Comparison of ENCODE assay signal across 8 cellular contexts in the genomic region with DNA sequence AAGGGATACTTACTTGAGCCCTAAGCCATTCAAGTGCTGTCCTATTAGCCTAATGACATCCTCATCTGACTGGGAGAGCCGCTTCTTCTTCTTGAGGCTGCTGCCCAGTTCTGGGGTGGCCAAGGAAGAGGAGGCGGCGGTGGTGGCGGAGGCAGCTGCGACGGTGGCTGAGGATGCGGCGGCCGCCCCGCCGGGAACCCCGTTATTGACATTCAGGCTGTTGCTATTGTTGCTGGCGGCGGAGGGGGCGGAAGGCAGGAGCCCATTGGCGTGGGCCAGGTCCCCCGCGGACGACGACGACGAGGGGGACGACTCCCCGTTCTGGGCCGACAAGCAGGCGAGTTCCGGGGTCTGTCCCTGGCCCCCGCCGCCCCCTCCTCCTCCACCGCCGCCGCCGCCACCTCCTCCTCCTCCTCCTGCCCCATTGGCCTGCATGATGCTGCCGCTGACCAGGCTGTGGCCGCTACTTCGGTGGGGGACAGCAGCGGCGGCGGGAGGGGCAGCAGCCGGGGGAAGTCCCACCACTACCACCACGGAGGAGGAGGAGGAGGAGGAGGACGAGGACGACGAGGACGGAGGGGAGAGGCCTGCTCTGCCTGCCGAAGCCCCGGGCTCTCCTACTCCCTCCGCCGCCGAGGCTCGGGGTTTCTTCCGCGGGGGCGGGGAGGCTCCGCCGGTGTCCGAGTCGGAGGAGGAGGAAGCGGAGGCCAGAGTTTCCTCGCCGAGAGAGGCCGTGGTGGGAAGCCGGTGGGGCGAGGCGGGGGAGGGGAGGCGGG. TPM values are rescaled to one million over a fixed set of nuclear protein-coding genes. Genes with fewer than 3 reads are reported as not detected.
DNase-seq lines count a peak whose midpoint lies in the region; ATAC-seq and TF ChIP-seq lines count a peak whose summit lies in the region.

No MANE protein-coding gene starts in this region.

- H3K36me3 ChIP-seq in PC-9 (ENCODE audit: low read depth), result peaks cover 37% of the 10 kb centered on the region

- H3K4me3 ChIP-seq in PC-9, result peak overlapping the region; percentile 87

- H2AFZ ChIP-seq in PC-9, result no peak overlapping the region

- peaks cover 29% of the 10 kb centered on the region for H4K20me1 ChIP-seq in PC-9 (ENCODE audit: insufficient read depth)

- H3K79me2 ChIP-seq in PC-9 (ENCODE audit: low read depth), result peaks cover 87% of the 10 kb centered on the region

- intact Hi-C loops in PC-9 (cut with micrococcal nuclease; ENCODE audit: unreplicated experiment) (loop anchor here (10.0 kb wide), 1 partner anchor 421 kb away; no protein-coding TSS in a partner anchor), head of caudate nucleus (cut with DNase I) (loop anchor here (10.0 kb wide), 1 partner anchor 79 kb away; a partner anchor contains a TSS)

- no peaks in the 10 kb centered on the region for H3K9me3 Mint-ChIP-seq in activated naive CD4-positive, alpha-beta T cell treated with anti-CD3 and anti-CD28 coated beads, Interleukin-2, amount 50 U/mL, for 24 hours
- H3K9me3 Mint-ChIP-seq in osteocyte (ENCODE audit: unreplicated experiment), result no peaks in the 10 kb centered on the region

- H3K4me2 ChIP-seq in PC-9, result peak overlapping the region; percentile 86

- BruUV-seq in PC-9 (replicated peaks; lab: Mats Ljungman, UMichigan), result no TSS peak

- no peaks in the 10 kb centered on the region for H3K9me3 ChIP-seq in PC-9 (ENCODE audit: insufficient read depth, low read depth)

- no peaks in the 10 kb centered on the region for H3K27me3 Mint-ChIP-seq in activated naive CD4-positive, alpha-beta T cell treated with anti-CD3 and anti-CD28 coated beads, Interleukin-2, amount 50 U/mL, for 24 hours
- H3K27me3 Mint-ChIP-seq in osteocyte (ENCODE audit: unreplicated experiment), result no peaks in the 10 kb centered on the region

- peak overlapping the region; percentile 92 for H3K4me3 Mint-ChIP-seq in activated naive CD4-positive, alpha-beta T cell treated with anti-CD3 and anti-CD28 coated beads, Interleukin-2, amount 50 U/mL, for 24 hours
- peak overlapping the region; percentile 95 for H3K4me3 Mint-ChIP-seq in osteocyte (ENCODE audit: unreplicated experiment)

- H3K27me3 ChIP-seq in PC-9 (ENCODE audit: insufficient read depth, low read depth), result no peaks in the 10 kb centered on the region

- peaks cover 7% of the 10 kb centered on the region for H3K36me3 Mint-ChIP-seq in activated naive CD4-positive, alpha-beta T cell treated with anti-CD3 and anti-CD28 coated beads, Interleukin-2, amount 50 U/mL, for 24 hours
- H3K36me3 Mint-ChIP-seq in osteocyte (ENCODE audit: unreplicated experiment), result peaks cover 15% of the 10 kb centered on the region

- H3F3A ChIP-seq in PC-9 (ENCODE audit: insufficient read depth, low read depth), result peaks cover 29% of the 10 kb centered on the region

- no peak overlapping the region for H3K27ac ChIP-seq in PC-9

- H3K4me1 Mint-ChIP-seq in activated naive CD4-positive, alpha-beta T cell treated with anti-CD3 and anti-CD28 coated beads, Interleukin-2, amount 50 U/mL, for 24 hours, result peaks cover 63% of the 10 kb centered on the region
- peaks cover 44% of the 10 kb centered on the region for H3K4me1 Mint-ChIP-seq in osteocyte (ENCODE audit: unreplicated experiment)

- H3K4me1 ChIP-seq in PC-9 (replicated peaks; ENCODE audit: insufficient read depth), result peaks cover 50% of the 10 kb centered on the region

- TF ChIP-seq CTCF in PC-9 (conservative IDR thresholded peaks at IDR 0.05) (no peak), osteocyte (IDR thresholded peaks at IDR 0.05) (no peak)

- no peak for ATAC-seq in GM19351 (IDR thresholded peaks at IDR 0.05; ENCODE audit: unreplicated experiment)

- peak overlapping the region; percentile 60 for H3K27ac Mint-ChIP-seq in activated naive CD4-positive, alpha-beta T cell treated with anti-CD3 and anti-CD28 coated beads, Interleukin-2, amount 50 U/mL, for 24 hours
- H3K27ac Mint-ChIP-seq in osteocyte (ENCODE audit: unreplicated experiment), result peak overlapping the region; percentile 77

- DNase-seq in NCI-H1417 (lab: John Stamatoyannopoulos, UW), result peak in 2 of 3 experiments; percentile 49 to 62
- no peak for DNase-seq in NCI-H1417 treated with DMSO at 0.1 percent for 48 hours (lab: John Stamatoyannopoulos, UW)
- DNase-seq in PC-9, result peak in 1 of 2 experiments; percentile 28
- peak in 40 of 42 donors; percentile 3 to 78 (median 48) for DNase-seq in head of caudate nucleus
- no peak for DNase-seq in osteocyte (ENCODE audit: extremely low spot score, unreplicated experiment)
- no peak for DNase-seq in DMS153 (lab: John Stamatoyannopoulos, UW)

- H3K9me2 ChIP-seq in PC-9 (ENCODE audit: insufficient read depth), result no peaks in the 10 kb centered on the region

- POLR2A ChIA-PET in PC-9 (lab: Charles Lee; ENCODE audit: unreplicated experiment), result interaction anchor here (0.6 to 0.7 kb wide), 3 partner anchors 21 to 493 kb away, joined by 3 to 8 read pairs (median 6); no protein-coding TSS in a partner anchor

- CTCF ChIA-PET in PC-9 (lab: Charles Lee), result interaction anchor here (1.4 kb wide), 1 partner anchor 23 kb away, joined by 4 read pairs; no protein-coding TSS in a partner anchor

RNA-seq across cellular contexts. Expression of a gene that starts 0.7 kb away (rescaled TPM):
- total RNA-seq in PC-9 (2021) (76.0 and 88.9 TPM in 2 replicates), osteocyte (106 and 111 TPM in 2 replicates)

Comparison
In these comparisons a context has a peak if more than half of its experiments do, and no peak if none do; other contexts are left out.
1. DNase-seq: peak in NCI-H1417 (2 of 3) and head of caudate nucleus (40 of 42); none in NCI-H1417 treated with DMSO at 0.1 percent for 48 hours (single experiment), osteocyte (single experiment) and DMS153 (single experiment).